ENCODE assay signal across 30 cellular contexts in genomic region chr4:124685851-124686250, GRCh38. TPM values are rescaled to one million over a fixed set of nuclear protein-coding genes. Genes with fewer than 3 reads are reported as not detected.
DNase-seq lines count a peak whose midpoint lies in the region; ATAC-seq, FAIRE-seq and TF ChIP-seq lines count a peak whose summit lies in the region.
"Had no signal": no experiment of that assay in that cellular context is flagged by ENCODE, and none has a peak within 500 bp of the region (broad histone marks: within the 10 kb centered on the region; RNA-seq: fewer than 3 reads in every experiment).

No MANE protein-coding gene starts in this region.

- H2AFZ ChIP-seq in H1 (ENCODE audit: low read length) (no peak overlapping the region), smooth muscle cell (ENCODE audit: low read depth) (no peak overlapping the region)
- H2AFZ ChIP-seq: parathyroid adenoma had no signal

- H3K4ac ChIP-seq in H1 (replicated peaks; ENCODE audit: insufficient read length, low read depth, low read length), result no peak overlapping the region

- peaks cover 0 to 13% (median 7%) of the 10 kb centered on the region in 4 experiments; a peak in 4 of 7 replicates for H3K4me1 ChIP-seq in H1 (replicated peaks in 1 of 4; ENCODE audit: control insufficient read depth in 3 of 4, insufficient read depth in 4 of 4, low read length in 3 of 4)
- H3K4me1 ChIP-seq in smooth muscle cell (ENCODE audit: low read depth), result peaks cover 18% of the 10 kb centered on the region
- peaks cover 6% of the 10 kb centered on the region for H3K4me1 ChIP-seq in suprapubic skin
- H3K4me1 ChIP-seq: Caco-2, gastroesophageal sphincter, parathyroid adenoma, right lobe of liver, SJSA1, upper lobe of right lung had no signal

- H3K23ac ChIP-seq in H1 (ENCODE audit: insufficient read length), result no peak overlapping the region

- H3K36me3 ChIP-seq in H1 (ENCODE audit: control insufficient read depth in 2 of 4, insufficient read depth in 4 of 4, low read length in 3 of 4) (peaks cover 0 to 16% (median 1%) of the 10 kb centered on the region in 4 experiments; a peak in 4 of 8 replicates), smooth muscle cell (ENCODE audit: low read depth) (no peaks in the 10 kb centered on the region), suprapubic skin (no peaks in the 10 kb centered on the region)
- H3K36me3 ChIP-seq: cardiac muscle cell, gastroesophageal sphincter, right lobe of liver, upper lobe of right lung had no signal

- H3K27me3 ChIP-seq in H1 (replicated peaks in 1 of 4; ENCODE audit: control insufficient read depth in 3 of 4, extremely low read depth in 1 of 4, insufficient read depth in 3 of 4, low read length in 3 of 4) (no peaks in the 10 kb centered on the region), smooth muscle cell (ENCODE audit: low read depth) (no peaks in the 10 kb centered on the region), suprapubic skin (no peaks in the 10 kb centered on the region)
- H3K27me3 ChIP-seq: cardiac muscle cell, gastroesophageal sphincter, right lobe of liver, SJSA1, upper lobe of right lung had no signal

- H3K4me2 ChIP-seq in H1 (ENCODE audit: insufficient read depth in 1 of 2, low read depth in 2 of 2, low read length in 2 of 2) (peak overlapping the region; percentile 48 to 52; a peak in 2 of 4 replicates), smooth muscle cell (peak overlapping the region; percentile 38)

- no peak overlapping the region for H3K9ac ChIP-seq in H1 (replicated peaks in 1 of 4; ENCODE audit: extremely low read depth in 1 of 4, low read depth in 3 of 4, low read length in 3 of 4)
- no peak overlapping the region for H3K9ac ChIP-seq in smooth muscle cell (ENCODE audit: low read depth)
- H3K9ac ChIP-seq: parathyroid adenoma had no signal

- no peak overlapping the region for H2BK20ac ChIP-seq in H1 (ENCODE audit: low read length)

- no peak overlapping the region for H4K91ac ChIP-seq in H1 (replicated peaks; ENCODE audit: insufficient read length, low read length)

- H3K4me3 ChIP-seq in H1 (ENCODE audit: extremely low read depth in 1 of 4, insufficient read depth in 2 of 4, low read depth in 3 of 4, low read length in 4 of 4) (no peak overlapping the region; a peak in 1 of 8 replicates), smooth muscle cell (no peak overlapping the region), suprapubic skin (no peak overlapping the region)
- H3K4me3 ChIP-seq: cardiac muscle cell, gastroesophageal sphincter, mucosa of descending colon, right lobe of liver, SJSA1, upper lobe of right lung had no signal

- no peak for TF ChIP-seq CTCF in H1 (IDR thresholded peaks at IDR 0.05; ENCODE audit: control extremely low read depth in 1 of 3, insufficient read depth in 1 of 3, low read depth in 1 of 3, low read length in 3 of 3)
- no peak for TF ChIP-seq CTCF in smooth muscle cell (IDR thresholded peaks at IDR 0.05; ENCODE audit: borderline replicate concordance, insufficient read depth, poor library complexity, severe bottlenecking)
- TF ChIP-seq CTCF in suprapubic skin (IDR thresholded peaks at IDR 0.05), result no peak

- no peak for FAIRE-seq in H1 (lab: Jason Lieb, UNC)
- FAIRE-seq: GM12892, H54, RCC 7860 had no signal

- H3K18ac ChIP-seq in H1 (ENCODE audit: extremely low read depth, low read length), result no peak overlapping the region

- H2BK120ac ChIP-seq in H1 (replicated peaks; ENCODE audit: low read depth, low read length), result no peak overlapping the region

- H3F3A ChIP-seq in smooth muscle cell (ENCODE audit: low read depth), result no peaks in the 10 kb centered on the region

- no peaks in the 10 kb centered on the region; the same call in 1 of the 2 replicates for H3K23me2 ChIP-seq in H1 (ENCODE audit: low read depth, low read length)

- no peak overlapping the region for H3K27ac ChIP-seq in H1 (ENCODE audit: low read depth, low read length)
- H3K27ac ChIP-seq in smooth muscle cell (ENCODE audit: low read depth), result peak overlapping the region; percentile 73
- H3K27ac ChIP-seq in suprapubic skin, result no peak overlapping the region
- H3K27ac ChIP-seq: cardiac muscle cell, gastroesophageal sphincter, parathyroid adenoma, right lobe of liver, SJSA1, upper lobe of right lung had no signal

- DNase-seq in HT-29 (ENCODE audit: low spot score), result peak; percentile 29
- DNase-seq in H1 (ENCODE audit: low read depth in 1 of 2, low spot score in 2 of 2), result no peak
- peak; percentile 15 for DNase-seq in kidney tubule cell (ENCODE audit: low spot score)
- no peak for DNase-seq in smooth muscle cell (lab: John Stamatoyannopoulos, UW; ENCODE audit: unreplicated experiment)
- DNase-seq in suprapubic skin (ENCODE audit: low spot score in 2 of 2), result no peak
- DNase-seq: activated CD4-positive, alpha-beta memory T cell treated with anti-CD3 and anti-CD28 coated beads, Interleukin-2, amount 10 ng/mL, durations not matched to agents 7 days and 5 days; C1 segment of cervical spinal cord; Caco-2; cortex of kidney; DND-41; effector memory CD8-positive, alpha-beta T cell; mucosa of descending colon; NCI-H1105 treated with DMSO at 0.1 percent for 48 hours; NCI-H2029 treated with DMSO at 0.1 percent for 48 hours; NCI-H345; right lobe of liver; stimulated activated CD4-positive, alpha-beta T cell treated with anti-CD3 and anti-CD28 coated beads, Interleukin-4, amount 100 ng/mL, for 24 hours; T-helper 1 cell; upper lobe of right lung had no signal

- CTCF ChIA-PET in H1 (lab: Charles Lee; ENCODE audit: partially characterized antibody), result interaction anchor here (1.2 to 1.5 kb wide), 5 partner anchors 22 to 598 kb away, joined by 3 to 4 read pairs (median 3); no protein-coding TSS in a partner anchor

- H3K79me1 ChIP-seq in H1 (ENCODE audit: low read depth, low read length), result peaks cover 2% of the 10 kb centered on the region; the same call in 1 of the 2 replicates

- H3K79me2 ChIP-seq in H1 (ENCODE audit: control insufficient read depth in 1 of 2, insufficient read depth in 2 of 2, low read length in 2 of 2) (peaks cover 0 to 97% of the 10 kb centered on the region in 2 experiments; a peak in 2 of 4 replicates), smooth muscle cell (ENCODE audit: low read depth) (peaks cover 94% of the 10 kb centered on the region)
- H3K79me2 ChIP-seq: parathyroid adenoma had no signal

- no peak for TF ChIP-seq POLR2A in H1 (IDR thresholded peaks at IDR 0.05; ENCODE audit: control extremely low read depth in 1 of 2, low read depth in 2 of 2, low read length in 2 of 2)
- TF ChIP-seq POLR2A in suprapubic skin (IDR thresholded peaks at IDR 0.05), result no peak

- H3K56ac ChIP-seq in H1 (replicated peaks; ENCODE audit: insufficient read length, low read depth, low read length), result no peak overlapping the region

- POLR2A ChIA-PET in H1 (lab: Charles Lee; ENCODE audit: partially characterized antibody), result interaction anchor here (1.0 to 1.4 kb wide), 2 partner anchors 9 to 26 kb away, joined by 3 to 5 read pairs; partner anchors contain the start of gene ANKRD50

- H3K14ac ChIP-seq in H1 (ENCODE audit: insufficient read length), result no peak overlapping the region

- no peak overlapping the region for H2BK15ac ChIP-seq in H1 (ENCODE audit: low read length)

- no peak overlapping the region for H2BK12ac ChIP-seq in H1 (ENCODE audit: low read depth, low read length)

- no peak overlapping the region for H2AK5ac ChIP-seq in H1 (ENCODE audit: low read depth, low read length)

- H4K20me1 ChIP-seq in H1 (replicated peaks in 1 of 2; ENCODE audit: control insufficient read depth in 1 of 2, insufficient read depth in 2 of 2, low read length in 2 of 2) (peaks cover 2 to 3% of the 10 kb centered on the region in 2 experiments), smooth muscle cell (ENCODE audit: low read depth) (peaks cover 29% of the 10 kb centered on the region)

- no peak overlapping the region for H4K8ac ChIP-seq in H1 (ENCODE audit: extremely low read depth, insufficient read depth, low read length)

- no peak overlapping the region for H2BK5ac ChIP-seq in H1 (ENCODE audit: low read depth, low read length)

- H3K9me3 ChIP-seq in H1 (ENCODE audit: insufficient read depth in 2 of 2, low read depth in 1 of 2, low read length in 1 of 2) (no peaks in the 10 kb centered on the region; a peak in 1 of 4 replicates), smooth muscle cell (replicated peaks; ENCODE audit: low read depth) (no peaks in the 10 kb centered on the region), suprapubic skin (no peaks in the 10 kb centered on the region)
- H3K9me3 ChIP-seq: Caco-2, gastroesophageal sphincter, mucosa of descending colon, right lobe of liver, SJSA1, upper lobe of right lung had no signal

- TF ChIP-seq EP300 in H1 (IDR thresholded peaks at IDR 0.05; ENCODE audit: borderline replicate concordance in 1 of 2, low read depth in 2 of 2, low read length in 2 of 2), result no peak
- no peak for TF ChIP-seq EP300 in suprapubic skin (IDR thresholded peaks at IDR 0.05)

- H4K5ac ChIP-seq in H1 (ENCODE audit: insufficient read length, low read depth, low read length), result no peak overlapping the region

- TF ChIP-seq RAD21 in H1 (IDR thresholded peaks at IDR 0.05 in 1 of 2, conservative IDR thresholded peaks at IDR 0.05 in 1 of 2; ENCODE audit: low read depth in 2 of 2, low read length in 2 of 2), result no peak

- ATAC-seq in HG03097 (IDR thresholded peaks at IDR 0.05; ENCODE audit: low FRiP score, unreplicated experiment), result no peak
- ATAC-seq in GM18873 (IDR thresholded peaks at IDR 0.05; ENCODE audit: low FRiP score, unreplicated experiment), result no peak
- ATAC-seq: activated CD4-positive, CD25-positive, alpha-beta regulatory T cell treated with anti-CD3 and anti-CD28 coated beads, Interleukin-2, amount 50 U/mL, for 24 hours; effector memory CD8-positive, alpha-beta T cell; gastroesophageal sphincter; mucosa of descending colon; right lobe of liver; stimulated activated effector memory CD8-positive, alpha-beta T cell treated with anti-CD3 and anti-CD28 coated beads, Interleukin-12 subunit alpha, Interleukin-12 subunit beta, amount 100 ng/mL, for 72 hours; upper lobe of right lung had no signal

TF ChIP-seq in H1, 55 proteins besides CTCF, POLR2A, EP300 and RAD21 (continues in another document):
- TF ChIP-seq CHD1 (IDR thresholded peaks at IDR 0.05; ENCODE audit: low read depth, low read length) (no peak), HDAC2 (IDR thresholded peaks at IDR 0.05; ENCODE audit: borderline replicate concordance in 1 of 2, low read depth in 2 of 2, low read length in 2 of 2) (no peak), TAF7 (optimal IDR thresholded peaks at IDR 0.05; ENCODE audit: borderline replicate concordance, low read depth, low read length) (no peak)

RNA-seq across cellular contexts. Expression of gene ANKRD50, which starts 26.7 kb away (rescaled TPM):
- total RNA-seq in HT-29 (2014; rRNA removed; shearing (Covaris generic)), result 8.6 and 8.9 TPM in 2 replicates
- 23.3 and 25.0 TPM in 2 replicates for total RNA-seq in H1 (2021; fragmentation: NEBNext Ultra II Directional; extraction: Animal tissue kit (Norgen Biotek cat#: 25700))
- polyA plus RNA-seq in H1 (2011; rRNA removed) (4.6 and 8.5 TPM in 2 replicates), smooth muscle cell (6.0 and 9.2 TPM in 2 replicates)
- polyA plus RNA-seq in H1 (2011; cell fraction: cytosol; rRNA removed), result 7.6 TPM
- 5.4 TPM for polyA plus RNA-seq in H1 (2011; cell fraction: nucleus; rRNA removed)
- 13.2 to 25.4 TPM (median 18.5 TPM) in 4 replicates for polyA plus RNA-seq in H1 (2012, experiment 1 of 2)
- polyA plus RNA-seq in H1 (2012, experiment 2 of 2), result 0.73 TPM
- polyA plus RNA-seq in H1 (2013, experiment 1 of 2), result 9.3 TPM
- polyA plus RNA-seq in H1 (2013, experiment 2 of 2), result 8.8 TPM
- 57.9 and 82.0 TPM in 2 replicates for polyA minus RNA-seq in H1 (2011; rRNA and poly(A)+ RNA removed)
- polyA minus RNA-seq in H1 (2011; cell fraction: cytosol; rRNA and poly(A)+ RNA removed), result 24.9 TPM
- 51.5 TPM for polyA minus RNA-seq in H1 (2011; cell fraction: nucleus; rRNA and poly(A)+ RNA removed)
- total RNA-seq in smooth muscle cell (31.1 and 41.5 TPM in 2 replicates), suprapubic skin (10 to 100 TPM; 20.5 to 40.2 (median 29.9) TPM)

Comparison
In these comparisons a context has a peak if more than half of its experiments do, and no peak if none do; other contexts are left out.
1. DNase-seq: peak in HT-29 (single experiment) and kidney tubule cell (single experiment); none in H1 (0 of 2), smooth muscle cell (single experiment) and suprapubic skin (0 of 2).